In the genomic region with DNA sequence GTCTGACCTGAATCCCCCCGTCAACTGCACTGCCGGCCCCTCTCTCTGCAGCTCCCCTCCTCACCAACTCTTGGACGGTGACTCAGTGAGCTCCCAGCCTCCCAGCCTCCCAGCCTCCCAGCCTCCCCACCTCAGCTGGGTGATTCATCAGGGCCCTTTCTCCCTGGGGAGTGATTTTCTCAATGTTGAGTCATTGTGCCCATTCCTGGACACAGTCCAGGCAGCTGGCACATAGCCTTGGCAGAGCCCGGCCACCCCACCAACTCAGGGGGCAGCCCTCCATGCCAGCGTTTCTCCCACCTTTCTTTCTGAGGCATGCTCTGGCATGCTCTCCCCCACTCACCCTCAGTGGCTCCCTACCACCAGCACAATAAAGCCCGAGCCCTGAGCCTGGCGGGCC, we compare ENCODE assay signal across 9 cellular contexts. TPM values are rescaled to one million over a fixed set of nuclear protein-coding genes. Genes with fewer than 3 reads are reported as not detected.
A peak's percentile ranks its signal among the peaks of the same experiment; 100 is the strongest.
DNase-seq lines count a peak whose midpoint lies in the region; ATAC-seq and TF ChIP-seq lines count a peak whose summit lies in the region.
"Had no signal": no experiment of that assay in that cellular context is flagged by ENCODE, and none has a peak within 500 bp of the region (broad histone marks: within the 10 kb centered on the region; RNA-seq: fewer than 3 reads in every experiment).

No MANE protein-coding gene starts in this region.

- no peak for TF ChIP-seq CTCF in osteocyte (IDR thresholded peaks at IDR 0.05)

- CTCF ChIA-PET in activated CD8-positive, alpha-beta memory T cell treated with anti-CD3 and anti-CD28 coated beads, Interleukin-2, amount 10 ng/mL, durations not matched to agents 7 days and 5 days (lab: Charles Lee): interaction anchor here (0.7 to 9.0 kb wide), 17 partner anchors 13 to 181 kb away, joined by 3 to 158 read pairs (median 3); no protein-coding TSS in a partner anchor

- intact Hi-C loops in dendritic cell treated with granulocyte-macrophage colony-stimulating factor and Interleukin-4, amounts not matched to agents 40 ng/mL and 50 ng/mL, for 4 days (cut with micrococcal nuclease): loop anchor here (1.0 to 5.0 kb wide), 3 partner anchors 59 to 171 kb away; no protein-coding TSS in a partner anchor

- no peaks in the 10 kb centered on the region for H3K9me3 Mint-ChIP-seq in dendritic cell treated with granulocyte-macrophage colony-stimulating factor and Interleukin-4, amounts not matched to agents 40 ng/mL and 50 ng/mL, for 4 days
- no peaks in the 10 kb centered on the region for H3K9me3 Mint-ChIP-seq in osteocyte (ENCODE audit: unreplicated experiment)
- no peaks in the 10 kb centered on the region for H3K9me3 Mint-ChIP-seq in activated CD8-positive, alpha-beta memory T cell treated with anti-CD3 and anti-CD28 coated beads, Interleukin-2, amount 10 ng/mL, durations not matched to agents 7 days and 5 days (ENCODE audit: low read depth)
- H3K9me3 Mint-ChIP-seq: stimulated activated effector memory CD8-positive, alpha-beta T cell treated with anti-CD3 and anti-CD28 coated beads, Interleukin-12 subunit alpha, Interleukin-12 subunit beta, amount 100 ng/mL, for 72 hours had no signal

- peak overlapping the region; percentile 13 for H3K27ac Mint-ChIP-seq in dendritic cell treated with granulocyte-macrophage colony-stimulating factor and Interleukin-4, amounts not matched to agents 40 ng/mL and 50 ng/mL, for 4 days
- H3K27ac Mint-ChIP-seq in osteocyte (ENCODE audit: unreplicated experiment): no peak overlapping the region
- H3K27ac Mint-ChIP-seq in activated CD8-positive, alpha-beta memory T cell treated with anti-CD3 and anti-CD28 coated beads, Interleukin-2, amount 10 ng/mL, durations not matched to agents 7 days and 5 days: no peak overlapping the region
- H3K27ac Mint-ChIP-seq: stimulated activated effector memory CD8-positive, alpha-beta T cell treated with anti-CD3 and anti-CD28 coated beads, Interleukin-12 subunit alpha, Interleukin-12 subunit beta, amount 100 ng/mL, for 72 hours had no signal

- H3K36me3 Mint-ChIP-seq in dendritic cell treated with granulocyte-macrophage colony-stimulating factor and Interleukin-4, amounts not matched to agents 40 ng/mL and 50 ng/mL, for 4 days (ENCODE audit: low read depth): no peaks in the 10 kb centered on the region
- H3K36me3 Mint-ChIP-seq in osteocyte (ENCODE audit: unreplicated experiment): no peaks in the 10 kb centered on the region
- H3K36me3 Mint-ChIP-seq in activated CD8-positive, alpha-beta memory T cell treated with anti-CD3 and anti-CD28 coated beads, Interleukin-2, amount 10 ng/mL, durations not matched to agents 7 days and 5 days: no peaks in the 10 kb centered on the region
- H3K36me3 Mint-ChIP-seq: stimulated activated effector memory CD8-positive, alpha-beta T cell treated with anti-CD3 and anti-CD28 coated beads, Interleukin-12 subunit alpha, Interleukin-12 subunit beta, amount 100 ng/mL, for 72 hours had no signal

- peaks cover 7% of the 10 kb centered on the region for H3K4me1 Mint-ChIP-seq in dendritic cell treated with granulocyte-macrophage colony-stimulating factor and Interleukin-4, amounts not matched to agents 40 ng/mL and 50 ng/mL, for 4 days (ENCODE audit: low read depth)
- H3K4me1 Mint-ChIP-seq in osteocyte (ENCODE audit: unreplicated experiment): peaks cover 2% of the 10 kb centered on the region
- H3K4me1 Mint-ChIP-seq in activated CD8-positive, alpha-beta memory T cell treated with anti-CD3 and anti-CD28 coated beads, Interleukin-2, amount 10 ng/mL, durations not matched to agents 7 days and 5 days: peaks cover 2% of the 10 kb centered on the region

- no peak for ATAC-seq in activated CD8-positive, alpha-beta memory T cell treated with anti-CD3 and anti-CD28 coated beads, Interleukin-2, amount 10 ng/mL, durations not matched to agents 7 days and 5 days

- peaks cover 22% of the 10 kb centered on the region for H3K27me3 Mint-ChIP-seq in dendritic cell treated with granulocyte-macrophage colony-stimulating factor and Interleukin-4, amounts not matched to agents 40 ng/mL and 50 ng/mL, for 4 days
- peaks cover 3% of the 10 kb centered on the region for H3K27me3 Mint-ChIP-seq in osteocyte (ENCODE audit: unreplicated experiment)
- H3K27me3 Mint-ChIP-seq in activated CD8-positive, alpha-beta memory T cell treated with anti-CD3 and anti-CD28 coated beads, Interleukin-2, amount 10 ng/mL, durations not matched to agents 7 days and 5 days: peaks cover 4% of the 10 kb centered on the region

- peak; percentile 8 for DNase-seq in DMS79 (lab: John Stamatoyannopoulos, UW)
- DNase-seq in DMS79 treated with DMSO at 0.1 percent for 48 hours (lab: John Stamatoyannopoulos, UW): no peak
- DNase-seq in NCI-H460 (ENCODE audit: extremely low read depth, low read depth): peak; percentile 67
- DNase-seq in osteocyte (ENCODE audit: extremely low spot score, unreplicated experiment): no peak
- DNase-seq in GOT3 (lab: John Stamatoyannopoulos, UW): no peak
- no peak for DNase-seq in activated CD8-positive, alpha-beta memory T cell treated with anti-CD3 and anti-CD28 coated beads, Interleukin-2, amount 10 ng/mL, durations not matched to agents 7 days and 5 days
- DNase-seq in cerebellar cortex (ENCODE audit: low spot score): no peak

- no peak overlapping the region for H3K4me3 Mint-ChIP-seq in dendritic cell treated with granulocyte-macrophage colony-stimulating factor and Interleukin-4, amounts not matched to agents 40 ng/mL and 50 ng/mL, for 4 days
- peak overlapping the region; percentile 38 for H3K4me3 Mint-ChIP-seq in osteocyte (ENCODE audit: unreplicated experiment)
- no peak overlapping the region for H3K4me3 Mint-ChIP-seq in activated CD8-positive, alpha-beta memory T cell treated with anti-CD3 and anti-CD28 coated beads, Interleukin-2, amount 10 ng/mL, durations not matched to agents 7 days and 5 days
- H3K4me3 Mint-ChIP-seq: stimulated activated effector memory CD8-positive, alpha-beta T cell treated with anti-CD3 and anti-CD28 coated beads, Interleukin-12 subunit alpha, Interleukin-12 subunit beta, amount 100 ng/mL, for 72 hours had no signal

RNA-seq across cellular contexts. Expression of a gene that starts 30.7 kb away (rescaled TPM):
- 0.55 and 0.92 TPM in 2 replicates for total RNA-seq in NCI-H460 (2014; rRNA removed; shearing (Covaris generic))
- polyA plus RNA-seq in NCI-H460 (2014; cell fraction: nucleus; rRNA removed): 0.04 and 0.41 TPM in 2 replicates
- total RNA-seq in osteocyte: not detected in 2 replicates
- total RNA-seq in activated CD8-positive, alpha-beta memory T cell treated with anti-CD3 and anti-CD28 coated beads, Interleukin-2, amount 10 ng/mL, durations not matched to agents 7 days and 5 days: under 1 TPM; 0.67 to 0.75 TPM

Comparison
In these comparisons a context has a peak if more than half of its experiments do, and no peak if none do; other contexts are left out.
1. DNase-seq: peak in DMS79 (single experiment) and NCI-H460 (single experiment); none in DMS79 treated with DMSO at 0.1 percent for 48 hours (single experiment), osteocyte (single experiment), GOT3 (single experiment), activated CD8-positive, alpha-beta memory T cell treated with anti-CD3 and anti-CD28 coated beads, Interleukin-2, amount 10 ng/mL, durations not matched to agents 7 days and 5 days (single experiment) and cerebellar cortex (single experiment).